ENCODE assay signal across 8 cellular contexts in the genomic region with DNA sequence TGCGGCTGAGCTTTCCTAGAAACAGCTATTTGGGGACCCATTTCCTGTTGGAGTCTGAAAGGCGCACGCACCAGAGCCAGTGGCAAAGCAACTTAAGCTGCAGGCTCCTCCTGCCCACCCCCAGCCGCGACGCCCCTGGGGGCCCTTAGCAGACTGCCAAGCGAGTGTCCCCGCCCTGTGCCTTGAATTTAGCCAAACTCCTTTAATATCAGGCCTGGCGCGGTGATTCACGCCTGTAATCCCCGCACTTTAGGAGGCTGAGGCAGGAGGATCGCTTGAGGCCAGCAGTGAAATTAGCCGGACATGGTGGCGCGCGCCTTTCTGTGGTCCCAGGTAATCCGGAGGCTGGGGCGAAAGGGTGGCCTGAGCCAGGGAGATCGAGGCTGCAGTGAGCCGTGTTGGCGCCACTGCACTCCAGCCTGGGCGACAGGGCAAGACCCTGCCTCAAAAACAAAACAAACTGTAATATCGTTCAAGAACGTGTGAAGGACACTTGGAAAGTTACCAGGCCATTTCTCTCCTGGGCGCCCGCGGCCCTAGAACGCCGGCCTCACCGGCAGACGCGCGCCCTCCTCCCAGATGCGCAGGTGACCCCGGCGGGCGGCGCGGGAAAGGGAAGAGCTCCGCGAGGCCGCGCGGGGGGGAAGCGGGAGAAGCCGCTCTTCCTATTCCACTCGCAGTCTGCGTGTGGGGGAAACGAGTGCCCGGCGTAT. TPM values are rescaled to one million over a fixed set of nuclear protein-coding genes. Genes with fewer than 3 reads are reported as not detected.
DNase-seq lines count a peak whose midpoint lies in the region; ATAC-seq lines count a peak whose summit lies in the region.

No MANE protein-coding gene starts in this region.

- H3K4me1 ChIP-seq in iPS-18a (ENCODE audit: control insufficient read depth, low read depth, low read length), result peaks cover 10% of the 10 kb centered on the region

- no peak overlapping the region for H3K27ac ChIP-seq in iPS-18a (ENCODE audit: low read length)

- peak overlapping the region; percentile 80 for H3K4me3 Mint-ChIP-seq in activated naive CD8-positive, alpha-beta T cell treated with anti-CD3 and anti-CD28 coated beads for 36 hours

- peaks cover 73% of the 10 kb centered on the region for H3K27me3 Mint-ChIP-seq in activated naive CD8-positive, alpha-beta T cell treated with anti-CD3 and anti-CD28 coated beads for 36 hours

- peak; percentile 15 for ATAC-seq in HG03354 (IDR thresholded peaks at IDR 0.05; ENCODE audit: poor library complexity, severe bottlenecking, unreplicated experiment)
- no peak for ATAC-seq in GM19351 (IDR thresholded peaks at IDR 0.05; ENCODE audit: unreplicated experiment)

- H3K9me3 Mint-ChIP-seq in activated naive CD8-positive, alpha-beta T cell treated with anti-CD3 and anti-CD28 coated beads for 36 hours, result no peaks in the 10 kb centered on the region

- peak overlapping the region; percentile 54 for H3K27ac Mint-ChIP-seq in activated naive CD8-positive, alpha-beta T cell treated with anti-CD3 and anti-CD28 coated beads for 36 hours

- no peaks in the 10 kb centered on the region for H3K36me3 ChIP-seq in iPS-18a (ENCODE audit: control insufficient read depth, low read depth, low read length)

- H3K4me1 Mint-ChIP-seq in activated naive CD8-positive, alpha-beta T cell treated with anti-CD3 and anti-CD28 coated beads for 36 hours, result peaks cover 31% of the 10 kb centered on the region

- no peaks in the 10 kb centered on the region for H3K36me3 Mint-ChIP-seq in activated naive CD8-positive, alpha-beta T cell treated with anti-CD3 and anti-CD28 coated beads for 36 hours

- DNase-seq in DMS53 treated with DMSO at 0.1 percent for 48 hours (lab: John Stamatoyannopoulos, UW; ENCODE audit: unreplicated experiment) (peak; percentile 12), retina (no peak), OCI-M2 (lab: John Stamatoyannopoulos, UW; ENCODE audit: unreplicated experiment) (no peak)
- DNase-seq in activated naive CD8-positive, alpha-beta T cell treated with anti-CD3 and anti-CD28 coated beads for 36 hours, result peak; percentile 22
- DNase-seq in stimulated activated CD4-positive, alpha-beta T cell treated with anti-CD3 and anti-CD28 coated beads, Interleukin-4, amount 100 ng/mL, for 24 hours, result peak; percentile 22

- H3K9me3 ChIP-seq in iPS-18a (ENCODE audit: control insufficient read depth, low read depth, low read length), result no peaks in the 10 kb centered on the region

- peaks cover 32% of the 10 kb centered on the region for H3K27me3 ChIP-seq in iPS-18a (ENCODE audit: control insufficient read depth, insufficient read depth, low read length)

- peak overlapping the region; percentile 93 for H3K4me3 ChIP-seq in iPS-18a (ENCODE audit: low read length)

- H3K9ac ChIP-seq in iPS-18a (ENCODE audit: low read length), result no peak overlapping the region

RNA-seq across cellular contexts. Expression of a gene that starts 1.0 kb away (rescaled TPM):
- total RNA-seq in activated naive CD8-positive, alpha-beta T cell treated with anti-CD3 and anti-CD28 coated beads for 36 hours, result 1 to 10 TPM; 2.2 to 2.8 TPM

Comparison
In these comparisons a context has a peak if more than half of its experiments do, and no peak if none do; other contexts are left out.
1. DNase-seq: peak in DMS53 treated with DMSO at 0.1 percent for 48 hours (single experiment), activated naive CD8-positive, alpha-beta T cell treated with anti-CD3 and anti-CD28 coated beads for 36 hours (single experiment) and stimulated activated CD4-positive, alpha-beta T cell treated with anti-CD3 and anti-CD28 coated beads, Interleukin-4, amount 100 ng/mL, for 24 hours (single experiment); none in retina (single experiment) and OCI-M2 (single experiment).